ENCODE assay signal across 30 cellular contexts in the genomic region with DNA sequence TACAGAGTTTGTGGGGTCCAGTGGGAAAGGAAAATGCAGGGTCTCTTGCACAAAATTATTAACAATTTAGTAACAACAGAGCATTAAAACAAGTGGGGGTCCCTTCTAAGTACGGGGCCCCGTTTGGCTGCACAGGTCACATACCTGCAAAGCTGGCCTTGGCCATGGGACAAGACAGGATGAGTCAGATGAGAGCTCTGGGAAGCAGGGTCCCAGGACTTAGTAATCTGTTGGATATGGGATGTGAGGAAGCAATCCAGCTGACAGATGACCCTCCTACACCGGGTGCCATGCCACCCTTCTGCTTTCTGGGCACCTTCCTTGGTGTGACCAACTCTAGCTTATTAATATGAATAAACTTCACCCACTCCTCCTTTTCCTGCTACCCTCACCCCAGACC. TPM values are rescaled to one million over a fixed set of nuclear protein-coding genes. Genes with fewer than 3 reads are reported as not detected.
DNase-seq lines count a peak whose midpoint lies in the region; ATAC-seq and TF ChIP-seq lines count a peak whose summit lies in the region.
"Had no signal": no experiment of that assay in that cellular context is flagged by ENCODE, and none has a peak within 500 bp of the region (broad histone marks: within the 10 kb centered on the region; RNA-seq: fewer than 3 reads in every experiment).

No MANE protein-coding gene starts in this region.

- peak overlapping the region; percentile 83; the same call in 1 of the 3 replicates for H2BK15ac ChIP-seq in IMR-90 (ENCODE audit: low read depth, low read length)

- in situ Hi-C loops in IMR-90 (cut with MboI; ENCODE audit: low sequenced_read_pairs) = no loop called here

- POLR2A ChIA-PET in IMR-90 (lab: Charles Lee; ENCODE audit: unreplicated experiment) = no interaction called here

- CTCF ChIA-PET in IMR-90 (lab: Yijun Ruan, JAX) = interaction anchor here (0.6 kb wide), 1 partner anchor 28 kb away, joined by 3 read pairs; no protein-coding TSS in a partner anchor

- no peak overlapping the region for H4K5ac ChIP-seq in IMR-90 (ENCODE audit: low read depth, low read length)

- H3K4me3 ChIP-seq in IMR-90 (ENCODE audit: insufficient read depth, low read depth, low read length) (no peak overlapping the region), endodermal cell (ENCODE audit: low read length) (no peak overlapping the region)
- H3K4me3 ChIP-seq: cardiac muscle cell, colonic mucosa, left lung, SK-N-MC, thoracic aorta, uterus had no signal

- DNase-seq in activated naive CD4-positive, alpha-beta T cell (lab: John Stamatoyannopoulos, UW) = no peak
- DNase-seq in IMR-90 = peak; percentile 49
- no peak for DNase-seq in endodermal cell
- DNase-seq in neural crest cell (ENCODE audit: low read depth, low spot score) = no peak
- no peak for DNase-seq in SW480 (ENCODE audit: low spot score)
- no peak for DNase-seq in NCI-H1417 (lab: John Stamatoyannopoulos, UW)
- no peak for DNase-seq in H4 (ENCODE audit: low spot score)
- DNase-seq: activated CD4-positive, CD25-positive, alpha-beta regulatory T cell treated with anti-CD3 and anti-CD28 coated beads, Interleukin-2, amount 50 U/mL, for 72 hours; activated CD8-positive, alpha-beta memory T cell treated with anti-CD3 and anti-CD28 coated beads for 24 hours; activated effector memory CD4-positive, alpha-beta T cell treated with Interleukin-2 at 50 U/mL for 16 hours; activated naive CD8-positive, alpha-beta T cell treated with anti-CD3 and anti-CD28 coated beads for 36 hours; activated T-cell treated with anti-CD3 and anti-CD28 coated beads for 4 hours; AML-193; aorta; CD8-positive, alpha-beta T cell; colonic mucosa; DMS 273 treated with DMSO at 0.1 percent for 48 hours; effector CD4-positive, alpha-beta T cell; hypothalamus; left lung; NCI-H1694 treated with DMSO at 0.1 percent for 48 hours; NCI-H510A treated with DMSO at 0.1 percent for 48 hours; right cardiac atrium; stimulated activated CD4-positive, alpha-beta T cell treated with anti-CD3 and anti-CD28 coated beads, Interleukin-1b, Interleukin-23, amount 100 ng/mL, for 48 hours; stimulated activated naive CD8-positive, alpha-beta T cell treated with anti-CD3 and anti-CD28 coated beads, Interleukin-15, amount 100 ng/mL, for 72 hours; uterus had no signal

- H2BK5ac ChIP-seq in IMR-90 (ENCODE audit: low read depth, low read length, poor library complexity, severe bottlenecking) = no peak overlapping the region

- no peak for ATAC-seq in IMR-90 (ENCODE audit: low read depth)
- ATAC-seq: CD8-positive, alpha-beta T cell; left lung; right cardiac atrium; stimulated activated naive CD8-positive, alpha-beta T cell treated with anti-CD3 and anti-CD28 coated beads, Interleukin-15, amount 100 ng/mL, for 72 hours had no signal

- no peak overlapping the region for H2AFZ ChIP-seq in IMR-90 (replicated peaks; ENCODE audit: low read length, poor library complexity)

- 0 out of 2 replicates have a peak, but pooled peaks cover 9% of the 10 kb centered on the region for H3K9me1 ChIP-seq in IMR-90 (ENCODE audit: insufficient read depth, low read length)

- TF ChIP-seq CTCF in IMR-90 (conservative IDR thresholded peaks at IDR 0.05; ENCODE audit: low read depth, low read length) (no peak), endodermal cell (conservative IDR thresholded peaks at IDR 0.05) (no peak), neural crest cell (conservative IDR thresholded peaks at IDR 0.05) (no peak)

- no peaks in the 10 kb centered on the region for H3K9me3 ChIP-seq in IMR-90 (ENCODE audit: control insufficient read depth, insufficient read depth, low read length)
- H3K9me3 ChIP-seq in endodermal cell (ENCODE audit: control insufficient read depth, low read length) = no peaks in the 10 kb centered on the region
- H3K9me3 ChIP-seq: colonic mucosa, left lung, thoracic aorta, uterus had no signal

- peaks cover 28% of the 10 kb centered on the region for H3K4me1 Mint-ChIP-seq in activated naive CD4-positive, alpha-beta T cell treated with anti-CD3 and anti-CD28 coated beads, Interleukin-2, amount 50 U/mL, for 24 hours
- H3K4me1 Mint-ChIP-seq in endodermal cell (peaks cover 40% of the 10 kb centered on the region), neural crest cell (peaks cover 27% of the 10 kb centered on the region)

- H3K36me3 ChIP-seq in IMR-90 (ENCODE audit: control insufficient read depth, insufficient read depth, low read length) (no peaks in the 10 kb centered on the region), endodermal cell (ENCODE audit: control insufficient read depth, insufficient read depth, low read length) (no peaks in the 10 kb centered on the region)
- H3K36me3 ChIP-seq: cardiac muscle cell, colonic mucosa, left lung, thoracic aorta, uterus had no signal

- dilution Hi-C loops in IMR-90 (cut with HindIII; ENCODE audit: low sequenced_read_pairs, unreplicated experiment) = no loop called here

- H3K27me3 ChIP-seq in IMR-90 (ENCODE audit: control insufficient read depth, insufficient read depth, low read length) (no peaks in the 10 kb centered on the region), endodermal cell (ENCODE audit: control insufficient read depth, insufficient read depth, low read length, poor library complexity, severe bottlenecking) (no peaks in the 10 kb centered on the region)
- H3K27me3 ChIP-seq: cardiac muscle cell, uterus had no signal

- H3K4me1 ChIP-seq in IMR-90 (ENCODE audit: control insufficient read depth, insufficient read depth, low read length) (peaks cover 9% of the 10 kb centered on the region), endodermal cell (ENCODE audit: control insufficient read depth, insufficient read depth, low read length) (peaks cover 12% of the 10 kb centered on the region)
- H3K4me1 ChIP-seq: colonic mucosa, uterus had no signal

- no peak overlapping the region for H3K14ac ChIP-seq in IMR-90 (replicated peaks; ENCODE audit: low read depth, low read length)

- H3K79me1 ChIP-seq in IMR-90 (ENCODE audit: low read depth in 1 of 2, low read length in 2 of 2) = peaks cover 13 to 43% of the 10 kb centered on the region in 2 experiments; a peak in 3 of 4 replicates

- no peak overlapping the region for H3K18ac ChIP-seq in IMR-90 (ENCODE audit: low read depth, low read length)

- no peak overlapping the region for H3K27ac Mint-ChIP-seq in activated naive CD4-positive, alpha-beta T cell treated with anti-CD3 and anti-CD28 coated beads, Interleukin-2, amount 50 U/mL, for 24 hours
- H3K27ac Mint-ChIP-seq in endodermal cell = peak overlapping the region; percentile 81
- H3K27ac Mint-ChIP-seq in neural crest cell (ENCODE audit: unreplicated experiment) = no peak overlapping the region
- H3K27ac Mint-ChIP-seq: activated naive CD8-positive, alpha-beta T cell treated with anti-CD3 and anti-CD28 coated beads for 36 hours; CD8-positive, alpha-beta T cell; stimulated activated naive CD8-positive, alpha-beta T cell treated with anti-CD3 and anti-CD28 coated beads, Interleukin-15, amount 100 ng/mL, for 72 hours had no signal

- WGBS in IMR-90 (ENCODE audit: extremely low coverage in 2 of 2, insufficient read length in 1 of 2), 2 experiments = no CpG with 5 or more reads among the region's 3 CpGs
- WGBS in endodermal cell (ENCODE audit: insufficient coverage in 1 of 2, insufficient read length in 1 of 2), 2 experiments = 91 to 100% methylated on average over 1 to 3 of the region's 3 CpGs

- no peak overlapping the region; the same call in 1 of the 2 replicates for H3K4ac ChIP-seq in IMR-90 (ENCODE audit: low read depth, low read length)

- no peak overlapping the region for H2BK120ac ChIP-seq in IMR-90 (ENCODE audit: low read depth, low read length)

- no TSS peak for BruUV-seq in IMR-90 (replicated peaks; lab: Mats Ljungman, UMichigan)

- peak; percentile 48 for TF ChIP-seq POLR2A in IMR-90 (IDR thresholded peaks at IDR 0.05; ENCODE audit: low read depth, low read length)

- H3K27ac ChIP-seq in IMR-90 (ENCODE audit: insufficient read depth, low read length) (no peak overlapping the region), endodermal cell (ENCODE audit: low read depth, low read length) (no peak overlapping the region)
- H3K27ac ChIP-seq: cardiac muscle cell, colonic mucosa, left lung, SK-N-MC, thoracic aorta, uterus had no signal

- no peak overlapping the region for H3K23ac ChIP-seq in IMR-90 (ENCODE audit: low read depth, low read length)

- H3K9ac ChIP-seq in IMR-90 (ENCODE audit: low read depth, low read length) (no peak overlapping the region), endodermal cell (ENCODE audit: extremely low read depth, low read length, poor library complexity, severe bottlenecking) (no peak overlapping the region)

- H2AK5ac ChIP-seq in IMR-90 (ENCODE audit: low read depth, low read length) = peak overlapping the region; percentile 90

- peak overlapping the region; percentile 38 for H3K4me3 Mint-ChIP-seq in activated naive CD4-positive, alpha-beta T cell treated with anti-CD3 and anti-CD28 coated beads, Interleukin-2, amount 50 U/mL, for 24 hours
- H3K4me3 Mint-ChIP-seq in endodermal cell = no peak overlapping the region
- peak overlapping the region; percentile 74 for H3K4me3 Mint-ChIP-seq in neural crest cell
- H3K4me3 Mint-ChIP-seq: activated naive CD8-positive, alpha-beta T cell treated with anti-CD3 and anti-CD28 coated beads for 36 hours; CD8-positive, alpha-beta T cell; stimulated activated naive CD8-positive, alpha-beta T cell treated with anti-CD3 and anti-CD28 coated beads, Interleukin-15, amount 100 ng/mL, for 72 hours had no signal

- no peaks in the 10 kb centered on the region for H3K9me3 Mint-ChIP-seq in activated naive CD4-positive, alpha-beta T cell treated with anti-CD3 and anti-CD28 coated beads, Interleukin-2, amount 50 U/mL, for 24 hours
- no peaks in the 10 kb centered on the region for H3K9me3 Mint-ChIP-seq in endodermal cell
- H3K9me3 Mint-ChIP-seq in neural crest cell = no peaks in the 10 kb centered on the region
- H3K9me3 Mint-ChIP-seq: activated naive CD8-positive, alpha-beta T cell treated with anti-CD3 and anti-CD28 coated beads for 36 hours; CD8-positive, alpha-beta T cell; stimulated activated naive CD8-positive, alpha-beta T cell treated with anti-CD3 and anti-CD28 coated beads, Interleukin-15, amount 100 ng/mL, for 72 hours had no signal

- intact Hi-C loops in IMR-90 (cut with micrococcal nuclease) = no loop called here

- peaks cover 8% of the 10 kb centered on the region for H3K36me3 Mint-ChIP-seq in activated naive CD4-positive, alpha-beta T cell treated with anti-CD3 and anti-CD28 coated beads, Interleukin-2, amount 50 U/mL, for 24 hours
- H3K36me3 Mint-ChIP-seq in endodermal cell (ENCODE audit: low read depth) (peaks cover 2% of the 10 kb centered on the region), neural crest cell (ENCODE audit: low read depth) (no peaks in the 10 kb centered on the region)

- H3K4me2 ChIP-seq in IMR-90 (ENCODE audit: low read depth, low read length) = no peak overlapping the region

- H2BK20ac ChIP-seq in IMR-90 (ENCODE audit: low read depth, low read length) = no peak overlapping the region

- no peaks in the 10 kb centered on the region for H3K27me3 Mint-ChIP-seq in activated naive CD4-positive, alpha-beta T cell treated with anti-CD3 and anti-CD28 coated beads, Interleukin-2, amount 50 U/mL, for 24 hours
- H3K27me3 Mint-ChIP-seq in endodermal cell (ENCODE audit: insufficient read depth) (no peaks in the 10 kb centered on the region), neural crest cell (ENCODE audit: low read depth) (peaks cover 29% of the 10 kb centered on the region)

- no peak overlapping the region for H4K8ac ChIP-seq in IMR-90 (ENCODE audit: low read depth in 2 of 2, low read length in 2 of 2)

- H4K91ac ChIP-seq in IMR-90 (ENCODE audit: insufficient read depth, low read depth, low read length) = 0 out of 2 replicates have a peak overlapping the region, but pooled peaks have one; percentile 16

- H4K20me1 ChIP-seq in IMR-90 (ENCODE audit: insufficient read depth, low read length) = peaks cover 22% of the 10 kb centered on the region

- no peak for TF ChIP-seq RAD21 in IMR-90 (IDR thresholded peaks at IDR 0.05; ENCODE audit: low read length)

- no peak overlapping the region for H2AK9ac ChIP-seq in IMR-90 (replicated peaks; ENCODE audit: low read depth, low read length, poor library complexity)

- H3K56ac ChIP-seq in IMR-90 (ENCODE audit: extremely low read depth, insufficient read depth, low read length) = no peak overlapping the region

RNA-seq across cellular contexts. Expression of a gene that starts 3.2 kb away (rescaled TPM):
- total RNA-seq in IMR-90 (2012; rRNA removed) = 42.1 and 55.3 TPM in 2 replicates
- 48.1 and 61.5 TPM in 2 replicates for polyA plus RNA-seq in IMR-90 (2012; rRNA removed)
- 39.0 and 110 TPM in 2 replicates for polyA plus RNA-seq in IMR-90 (2012; cell fraction: cytosol; rRNA removed)
- 239 and 414 TPM in 2 replicates for polyA plus RNA-seq in IMR-90 (2012; cell fraction: nucleus; rRNA removed; ENCODE audit: low replicate concordance)
- total RNA-seq in endodermal cell = 10 to 100 TPM; 60.0 to 60.3 TPM
- 9.9 TPM for polyA plus RNA-seq in endodermal cell (2013, experiment 1 of 2)
- 11.1 TPM for polyA plus RNA-seq in endodermal cell (2013, experiment 2 of 2)
- 2.4 and 2.5 TPM in 2 replicates for total RNA-seq in neural crest cell
- total RNA-seq in H4 (2014; rRNA removed; shearing (Covaris generic)) = 5.4 and 10.5 TPM in 2 replicates
